ENCODE assay signal across 18 cellular contexts in genomic region chr4:74005528-74005927, GRCh38. TPM values are rescaled to one million over a fixed set of nuclear protein-coding genes. Genes with fewer than 3 reads are reported as not detected.
DNase-seq lines count a peak whose midpoint lies in the region; ATAC-seq, FAIRE-seq and TF ChIP-seq lines count a peak whose summit lies in the region.
"Had no signal": no experiment of that assay in that cellular context is flagged by ENCODE, and none has a peak within 500 bp of the region (broad histone marks: within the 10 kb centered on the region; RNA-seq: fewer than 3 reads in every experiment).

No MANE protein-coding gene starts in this region.

- no peaks in the 10 kb centered on the region for H3K79me2 ChIP-seq in mammary epithelial cell (ENCODE audit: insufficient read depth, low read length)

- H3K36me3 ChIP-seq in mammary epithelial cell (ENCODE audit: insufficient read depth, low read length) (no peaks in the 10 kb centered on the region), kidney epithelial cell (ENCODE audit: control insufficient read depth, insufficient read depth, low read length) (no peaks in the 10 kb centered on the region)
- H3K36me3 ChIP-seq: cardiac muscle cell, left ventricle myocardium inferior, ovary, tibial artery had no signal

- H3K9me3 ChIP-seq in mammary epithelial cell (replicated peaks; ENCODE audit: insufficient read depth, low read length) = peaks cover 3% of the 10 kb centered on the region
- H3K9me3 ChIP-seq: left ventricle myocardium inferior, ovary, tibial artery had no signal

- intact Hi-C loops in mammary epithelial cell (cut with micrococcal nuclease) = loop anchor here (1.0 kb wide), 1 partner anchor 28 kb away; no protein-coding TSS in a partner anchor

- H3K4me1 ChIP-seq in mammary epithelial cell (ENCODE audit: insufficient read depth, low read length) = peaks cover 21% of the 10 kb centered on the region
- H3K4me1 ChIP-seq: left ventricle myocardium inferior, tibial artery had no signal

- in situ Hi-C loops in mammary epithelial cell (cut with MboI; ENCODE audit: low sequenced_read_pairs in 2 of 2) = no loop called here

- no TSS peak for BruUV-seq in mammary epithelial cell (replicated peaks; lab: Mats Ljungman, UMichigan)

- CTCF ChIA-PET in mammary epithelial cell (lab: Charles Lee; ENCODE audit: low non-redundant PET) = no interaction called here

- ATAC-seq in GM21381 (IDR thresholded peaks at IDR 0.05; ENCODE audit: unreplicated experiment) (no peak), HG02981 (IDR thresholded peaks at IDR 0.05; ENCODE audit: unreplicated experiment) (no peak)

- no peaks in the 10 kb centered on the region for H4K20me1 ChIP-seq in mammary epithelial cell (ENCODE audit: insufficient read depth, low read length)

- DNase-seq in LoVo (ENCODE audit: low spot score) (peak; percentile 88), mammary epithelial cell (peak; percentile 97), kidney epithelial cell (ENCODE audit: low read depth) (peak; percentile 43), urothelium cell line (ENCODE audit: low spot score) (peak; percentile 14), NCI-H2171 treated with DMSO at 0.1 percent for 48 hours (lab: John Stamatoyannopoulos, UW) (no peak)
- DNase-seq: activated CD4-positive, alpha-beta T cell treated with anti-CD3 and anti-CD28 coated beads for 48 hours; left ventricle myocardium inferior; NCI-H1436 treated with DMSO at 0.1 percent for 48 hours; NCI-H446 treated with DMSO at 0.1 percent for 48 hours; ovary; tibial artery had no signal

- H3K27ac ChIP-seq in mammary epithelial cell (ENCODE audit: insufficient read depth, low read depth, low read length) = peak overlapping the region; percentile 100
- H3K27ac ChIP-seq: C4-2B, cardiac muscle cell, left ventricle myocardium inferior, ovary, SK-N-MC, tibial artery had no signal

- no peak overlapping the region for H3K4me3 ChIP-seq in mammary epithelial cell (replicated peaks in 1 of 3; ENCODE audit: insufficient read depth in 1 of 3, low read depth in 2 of 3, low read length in 3 of 3)
- H3K4me3 ChIP-seq in kidney epithelial cell (ENCODE audit: low read depth, low read length) = no peak overlapping the region
- H3K4me3 ChIP-seq: cardiac muscle cell, left ventricle myocardium inferior, ovary, SK-N-MC, smooth muscle cell, tibial artery had no signal

- no peak overlapping the region for H2AFZ ChIP-seq in mammary epithelial cell (ENCODE audit: low read depth, low read length)

- H3K4me2 ChIP-seq in mammary epithelial cell (ENCODE audit: insufficient read depth, low read depth, low read length) = peak overlapping the region; percentile 66
- H3K4me2 ChIP-seq: smooth muscle cell had no signal

- FAIRE-seq in urothelium cell line (lab: Jason Lieb, UNC) = peak; percentile 37
- FAIRE-seq: GM19239 had no signal

- dilution Hi-C loops in mammary epithelial cell (cut with HindIII; ENCODE audit: low sequenced_read_pairs) = no loop called here

- no peaks in the 10 kb centered on the region for H3K27me3 ChIP-seq in mammary epithelial cell (ENCODE audit: insufficient read depth, low read length)
- no peaks in the 10 kb centered on the region for H3K27me3 ChIP-seq in kidney epithelial cell (ENCODE audit: control insufficient read depth, insufficient read depth, low read length)
- H3K27me3 ChIP-seq: cardiac muscle cell, ovary, tibial artery had no signal

- 3% methylated on average over 3 of the region's 3 CpGs for WGBS in mammary epithelial cell (ENCODE audit: low coverage, missing lambda C conversion rate)

- TF ChIP-seq CTCF in mammary epithelial cell (conservative IDR thresholded peaks at IDR 0.05 in 1 of 2, IDR thresholded peaks at IDR 0.05 in 1 of 2; ENCODE audit: extremely low read depth in 1 of 2, insufficient read depth in 1 of 2, low read depth in 1 of 2, low read length in 2 of 2) = no peak
- TF ChIP-seq CTCF in kidney epithelial cell (IDR thresholded peaks at IDR 0.05; ENCODE audit: insufficient read depth, low read length, poor library complexity, severe bottlenecking) = no peak

- H3K9ac ChIP-seq in mammary epithelial cell (ENCODE audit: insufficient read depth, low read length) = peak overlapping the region; percentile 92

RNA-seq across cellular contexts. Expression of gene CXCL5, which starts 7.1 kb away (rescaled TPM):
- total RNA-seq in mammary epithelial cell (under 1 TPM in 1 of 2 donors, not detected in 1; 0.33 TPM), kidney epithelial cell (21.4 and 22.0 TPM in 2 replicates)
- 1.6 TPM for polyA plus RNA-seq in mammary epithelial cell
- 3.5 TPM for polyA minus RNA-seq in mammary epithelial cell
- total RNA-seq: cardiac muscle cell, left ventricle myocardium inferior had no signal
- polyA plus RNA-seq: cardiac muscle cell had no signal

RNA-seq across cellular contexts. Expression of gene PPBP, which starts 17.5 kb away (rescaled TPM):
- total RNA-seq in mammary epithelial cell (1 to 10 TPM in 1 of 2 donors, under 1 TPM in 1; 0.67 to 1.1 TPM), kidney epithelial cell (not detected in 2 replicates)
- polyA plus RNA-seq in mammary epithelial cell = 2.7 TPM
- not detected for polyA minus RNA-seq in mammary epithelial cell
- total RNA-seq: cardiac muscle cell, smooth muscle cell had no signal
- polyA plus RNA-seq: cardiac muscle cell, smooth muscle cell had no signal

RNA-seq across cellular contexts. Expression of gene PF4, which starts 23.7 kb away (rescaled TPM):
- not detected for total RNA-seq in mammary epithelial cell
- polyA plus RNA-seq in mammary epithelial cell = not detected
- polyA minus RNA-seq in mammary epithelial cell = not detected
- not detected in 2 replicates for total RNA-seq in kidney epithelial cell
- total RNA-seq: cardiac muscle cell, smooth muscle cell had no signal
- polyA plus RNA-seq: cardiac muscle cell, ovary had no signal

RNA-seq across cellular contexts. Expression of gene CXCL3, which starts 33.0 kb away (rescaled TPM):
- total RNA-seq in mammary epithelial cell (10 to 100 TPM in 1 of 2 donors, 1 to 10 TPM in 1; 1.3 to 29.4 TPM), kidney epithelial cell (5.3 and 7.3 TPM in 2 replicates)
- 9.0 TPM for polyA plus RNA-seq in mammary epithelial cell
- polyA minus RNA-seq in mammary epithelial cell = 3.0 TPM
- total RNA-seq: cardiac muscle cell had no signal

Comparison
In these comparisons a context has a peak if more than half of its experiments do, and no peak if none do; other contexts are left out.
1. RNA of gene CXCL5, which starts 7.1 kb away (total RNA-seq): 21.4 to 22.0 TPM in kidney epithelial cell; 0.33 TPM in mammary epithelial cell; every median in the first group is over 10 times any median in the second.